ENCODE assay signal across 9 cellular contexts in genomic region chr10:127117125-127117524, GRCh38.
DNase-seq lines count a peak whose midpoint lies in the region; ATAC-seq, FAIRE-seq and TF ChIP-seq lines count a peak whose summit lies in the region.
"Had no signal": no experiment of that assay in that cellular context is flagged by ENCODE, and none has a peak within 500 bp of the region (broad histone marks: within the 10 kb centered on the region; RNA-seq: fewer than 3 reads in every experiment).

No MANE protein-coding gene starts in this region.

- no peak overlapping the region for H2BK120ac ChIP-seq in H1 (replicated peaks; ENCODE audit: low read depth, low read length)

- H2BK12ac ChIP-seq in H1 (ENCODE audit: low read depth, low read length) = no peak overlapping the region

- H3K9ac ChIP-seq in H1 (replicated peaks in 1 of 4; ENCODE audit: extremely low read depth in 1 of 4, low read depth in 3 of 4, low read length in 3 of 4) (no peak overlapping the region), neural progenitor cell (no peak overlapping the region)

- H3K27me3 ChIP-seq in H1 (replicated peaks in 1 of 4; ENCODE audit: control insufficient read depth in 3 of 4, extremely low read depth in 1 of 4, insufficient read depth in 3 of 4, low read length in 3 of 4) (no peaks in the 10 kb centered on the region), neural progenitor cell (no peaks in the 10 kb centered on the region), upper lobe of left lung (no peaks in the 10 kb centered on the region)

- POLR2A ChIA-PET in H1 (lab: Charles Lee; ENCODE audit: partially characterized antibody) = no interaction called here

- WGBS in H1 (ENCODE audit: extremely low coverage in 1 of 2, insufficient coverage in 1 of 2, insufficient read length in 1 of 2, insufficient replicate concordance in 2 of 2, low coverage in 1 of 2, low lambda C conversion rate in 2 of 2, missing lambda C conversion rate in 1 of 2), 2 experiments = 66% methylated on average over 4 of the region's 4 CpGs; no CpG with 5 or more reads in 1 of the 2 experiments
- WGBS in upper lobe of left lung, 2 donors = 43 to 48% methylated on average over 4 of the region's 4 CpGs

- H3K4me1 ChIP-seq in H1 (replicated peaks in 1 of 4; ENCODE audit: control insufficient read depth in 3 of 4, insufficient read depth in 4 of 4, low read length in 3 of 4) (no peaks in the 10 kb centered on the region), neural progenitor cell (no peaks in the 10 kb centered on the region), upper lobe of left lung (no peaks in the 10 kb centered on the region)

- DNase-seq in ELR (ENCODE audit: low read depth) (peak; percentile 47), MV-4-11 (lab: John Stamatoyannopoulos, UW) (peak; percentile 54), H1 (ENCODE audit: low read depth in 1 of 2, low spot score in 2 of 2) (peak; percentile 13 to 86), neural progenitor cell (ENCODE audit: low spot score) (peak; percentile 77), GM13977 (ENCODE audit: low spot score) (no peak), upper lobe of left lung (no peak), putamen (ENCODE audit: low spot score) (no peak)

- H3K23ac ChIP-seq in H1 (ENCODE audit: insufficient read length) = no peak overlapping the region

- H2BK5ac ChIP-seq in H1 (ENCODE audit: low read depth, low read length) = no peak overlapping the region

- no peaks in the 10 kb centered on the region for H3K9me3 ChIP-seq in H1 (ENCODE audit: insufficient read depth in 2 of 2, low read depth in 1 of 2, low read length in 1 of 2)
- H3K9me3 ChIP-seq in neural progenitor cell (ENCODE audit: low read depth) = no peaks in the 10 kb centered on the region
- no peaks in the 10 kb centered on the region for H3K9me3 ChIP-seq in upper lobe of left lung
- H3K9me3 ChIP-seq: neutrophil had no signal

- H4K20me1 ChIP-seq in H1 (replicated peaks in 1 of 2; ENCODE audit: control insufficient read depth in 1 of 2, insufficient read depth in 2 of 2, low read length in 2 of 2) (peaks cover 2 to 3% of the 10 kb centered on the region in 2 experiments), neural progenitor cell (ENCODE audit: low read depth) (peaks cover 76% of the 10 kb centered on the region)

- no peak overlapping the region for H3K4me3 Mint-ChIP-seq in neural progenitor cell

- H4K91ac ChIP-seq in H1 (replicated peaks; ENCODE audit: insufficient read length, low read length) = no peak overlapping the region

- H3K27ac ChIP-seq in H1 (ENCODE audit: low read depth, low read length) (no peak overlapping the region), neural progenitor cell (no peak overlapping the region), upper lobe of left lung (no peak overlapping the region)
- H3K27ac ChIP-seq: neutrophil had no signal

- no peak overlapping the region for H3K4ac ChIP-seq in H1 (replicated peaks; ENCODE audit: insufficient read length, low read depth, low read length)

- no peaks in the 10 kb centered on the region for H3K23me2 ChIP-seq in H1 (ENCODE audit: low read depth, low read length)

- no peaks in the 10 kb centered on the region for H3K79me2 ChIP-seq in H1 (ENCODE audit: control insufficient read depth in 1 of 2, insufficient read depth in 2 of 2, low read length in 2 of 2)
- no peaks in the 10 kb centered on the region for H3K79me2 ChIP-seq in neural progenitor cell (ENCODE audit: low read depth)

- H3K18ac ChIP-seq in H1 (ENCODE audit: extremely low read depth, low read length) = no peak overlapping the region

- H3F3A ChIP-seq in neural progenitor cell (ENCODE audit: low read depth) = no peaks in the 10 kb centered on the region

- peaks cover 9% of the 10 kb centered on the region for H3K36me3 Mint-ChIP-seq in neural progenitor cell

- H2BK15ac ChIP-seq in H1 (ENCODE audit: low read length) = no peak overlapping the region

- TF ChIP-seq CTCF in H1 (IDR thresholded peaks at IDR 0.05; ENCODE audit: control extremely low read depth in 1 of 3, insufficient read depth in 1 of 3, low read depth in 1 of 3, low read length in 3 of 3) (no peak), neural progenitor cell (IDR thresholded peaks at IDR 0.05) (no peak), GM13977 (IDR thresholded peaks at IDR 0.05; ENCODE audit: extremely low read depth, insufficient read depth, missing control alignments) (no peak), upper lobe of left lung (IDR thresholded peaks at IDR 0.05) (no peak)

- no peaks in the 10 kb centered on the region for H3K4me1 Mint-ChIP-seq in neural progenitor cell

- peak; percentile 45 for FAIRE-seq in H1 (lab: Jason Lieb, UNC)

- no peak overlapping the region for H3K14ac ChIP-seq in H1 (ENCODE audit: insufficient read length)

- no peaks in the 10 kb centered on the region for H3K9me3 Mint-ChIP-seq in neural progenitor cell

- TF ChIP-seq RAD21 in H1 (IDR thresholded peaks at IDR 0.05 in 1 of 2, conservative IDR thresholded peaks at IDR 0.05 in 1 of 2; ENCODE audit: low read depth in 2 of 2, low read length in 2 of 2) = 0 out of 4 replicates have a peak, but pooled peaks of 1 of the 2 experiments have one; percentile 6

- no peak overlapping the region for H3K56ac ChIP-seq in H1 (replicated peaks; ENCODE audit: insufficient read length, low read depth, low read length)

- H3K4me2 ChIP-seq in H1 (ENCODE audit: insufficient read depth in 1 of 2, low read depth in 2 of 2, low read length in 2 of 2) (no peak overlapping the region), neural progenitor cell (no peak overlapping the region)

- H3K27ac Mint-ChIP-seq in neural progenitor cell = no peak overlapping the region

- H4K8ac ChIP-seq in H1 (ENCODE audit: extremely low read depth, insufficient read depth, low read length) = no peak overlapping the region

- H3K4me3 ChIP-seq in H1 (ENCODE audit: extremely low read depth in 1 of 4, insufficient read depth in 2 of 4, low read depth in 3 of 4, low read length in 4 of 4) = no peak overlapping the region
- no peak overlapping the region for H3K4me3 ChIP-seq in neural progenitor cell
- no peak overlapping the region for H3K4me3 ChIP-seq in upper lobe of left lung

- no peak for TF ChIP-seq POLR2A in H1 (IDR thresholded peaks at IDR 0.05; ENCODE audit: control extremely low read depth in 1 of 2, low read depth in 2 of 2, low read length in 2 of 2)
- TF ChIP-seq POLR2A in upper lobe of left lung (IDR thresholded peaks at IDR 0.05) = no peak

- no peaks in the 10 kb centered on the region for H3K27me3 Mint-ChIP-seq in neural progenitor cell (ENCODE audit: insufficient read depth, low read depth)

- no peak overlapping the region for H2AK5ac ChIP-seq in H1 (ENCODE audit: low read depth, low read length)

- no peak overlapping the region for H2AFZ ChIP-seq in H1 (ENCODE audit: low read length)
- no peak overlapping the region for H2AFZ ChIP-seq in neural progenitor cell (replicated peaks)

- in situ Hi-C loops in GM13977 (cut with MboI; ENCODE audit: low pct_unique_long_range_greater_than_20kb, low sequenced_read_pairs, unreplicated experiment) = no loop called here

- CTCF ChIA-PET in H1 (lab: Charles Lee; ENCODE audit: partially characterized antibody) = no interaction called here

- no peaks in the 10 kb centered on the region for H3K79me1 ChIP-seq in H1 (ENCODE audit: low read depth, low read length)

- H3K36me3 ChIP-seq in H1 (ENCODE audit: control insufficient read depth in 2 of 4, insufficient read depth in 4 of 4, low read length in 3 of 4) (peaks cover 0 to 2% (median 0%) of the 10 kb centered on the region in 4 experiments; a peak in 2 of 8 replicates), neural progenitor cell (no peaks in the 10 kb centered on the region), upper lobe of left lung (peaks cover 0 to 13% (median 1%) of the 10 kb centered on the region in 4 donors)
- H3K36me3 ChIP-seq: neutrophil had no signal

- TF ChIP-seq EP300 in H1 (IDR thresholded peaks at IDR 0.05; ENCODE audit: borderline replicate concordance in 1 of 2, low read depth in 2 of 2, low read length in 2 of 2) = no peak
- no peak for TF ChIP-seq EP300 in upper lobe of left lung (IDR thresholded peaks at IDR 0.05)

- ATAC-seq in upper lobe of left lung (ENCODE audit: low FRiP score in 2 of 2) = no peak
- no peak for ATAC-seq in GM21367 (IDR thresholded peaks at IDR 0.05; ENCODE audit: unreplicated experiment)

- H2BK20ac ChIP-seq in H1 (ENCODE audit: low read length) = no peak overlapping the region

- no peak overlapping the region for H4K5ac ChIP-seq in H1 (ENCODE audit: insufficient read length, low read depth, low read length)

TF ChIP-seq in H1, 55 proteins besides CTCF, POLR2A, EP300 and RAD21:
- peak; percentile 35 to 62; a peak in 1 of 4 replicates for TF ChIP-seq SIN3A (conservative IDR thresholded peaks at IDR 0.05 in 1 of 2, IDR thresholded peaks at IDR 0.05 in 1 of 2; ENCODE audit: low read depth in 1 of 2, low read length in 2 of 2)
- TF ChIP-seq ATF3 (IDR thresholded peaks at IDR 0.05; ENCODE audit: insufficient read depth, low read depth, low read length) = no peak
- TF ChIP-seq E2F6 (IDR thresholded peaks at IDR 0.05) = no peak
- no peak for TF ChIP-seq KDM1A (IDR thresholded peaks at IDR 0.05; ENCODE audit: borderline replicate concordance, low read length)
- no peak for TF ChIP-seq CEBPB (IDR thresholded peaks at IDR 0.05; ENCODE audit: low read depth, low read length)
- TF ChIP-seq BCL11A (IDR thresholded peaks at IDR 0.05; ENCODE audit: low read depth in 2 of 2, low read length in 2 of 2) = no peak
- no peak for TF ChIP-seq JUND (IDR thresholded peaks at IDR 0.05; ENCODE audit: low read length)

Comparison
In these comparisons a context has a peak if more than half of its experiments do, and no peak if none do; other contexts are left out.
1. DNase-seq: peak in ELR (single experiment), MV-4-11 (single experiment), H1 (2 of 2) and neural progenitor cell (single experiment); none in GM13977 (single experiment), upper lobe of left lung (0 of 2) and putamen (single experiment).